In the genomic region with DNA sequence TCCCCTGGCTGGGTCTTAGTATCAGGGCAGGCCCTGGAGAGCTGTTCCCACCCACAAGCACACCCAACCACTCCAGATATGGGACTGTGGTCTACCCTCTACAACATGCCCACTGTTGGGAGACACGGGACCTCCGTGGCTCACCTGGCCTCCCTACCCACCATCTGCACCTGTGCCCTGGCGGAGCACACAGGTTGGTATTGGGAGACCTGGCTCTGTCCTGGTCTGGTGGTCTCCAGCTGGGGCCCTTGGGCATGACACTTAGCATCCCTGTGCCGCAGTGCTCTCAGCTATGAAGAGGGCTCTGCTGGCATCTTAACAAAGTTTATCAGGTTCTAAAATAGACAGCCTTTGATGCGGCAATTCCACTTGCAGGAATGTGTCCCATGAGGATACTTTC, we compare ENCODE assay signal across 12 cellular contexts. TPM values are rescaled to one million over a fixed set of nuclear protein-coding genes. Genes with fewer than 3 reads are reported as not detected.
DNase-seq lines count a peak whose midpoint lies in the region; ATAC-seq and TF ChIP-seq lines count a peak whose summit lies in the region.
"Had no signal": no experiment of that assay in that cellular context is flagged by ENCODE, and none has a peak within 500 bp of the region (broad histone marks: within the 10 kb centered on the region; RNA-seq: fewer than 3 reads in every experiment).

No MANE protein-coding gene starts in this region.

- H3K36me3 Mint-ChIP-seq in nephron progenitor cell (ENCODE audit: low read depth): peaks cover 12% of the 10 kb centered on the region

- no peaks in the 10 kb centered on the region for H3K27me3 Mint-ChIP-seq in nephron progenitor cell (ENCODE audit: low read depth, poor library complexity)
- H3K27me3 Mint-ChIP-seq: B cell; CD4-positive, alpha-beta T cell had no signal

- WGBS in right cardiac atrium: 80% methylated on average over 5 of the region's 5 CpGs
- WGBS in spleen, 5 donors: 90 to 97% (median 93%) methylated on average over 4 to 5 of the region's 5 CpGs

- no peaks in the 10 kb centered on the region for H3K27me3 ChIP-seq in right cardiac atrium (ENCODE audit: control insufficient read depth, insufficient read depth)
- H3K27me3 ChIP-seq in spleen (replicated peaks in 1 of 7): no peaks in the 10 kb centered on the region

- H3K4me3 ChIP-seq in right cardiac atrium (ENCODE audit: low read length) (no peak overlapping the region), spleen (no peak overlapping the region)
- H3K4me3 ChIP-seq: GM23248, HAP-1 had no signal

- DNase-seq in right cardiac atrium: peak in 1 of 3 donors; percentile 25
- DNase-seq in Right ventricle myocardium superior: no peak
- DNase-seq in nephron progenitor cell: no peak
- peak; percentile 59 for DNase-seq in spleen
- DNase-seq in NCI-H187 (lab: John Stamatoyannopoulos, UW): no peak
- no peak for DNase-seq in NCI-H2227 treated with DMSO at 0.1 percent for 48 hours (lab: John Stamatoyannopoulos, UW)
- DNase-seq: C1 segment of cervical spinal cord; CD4-positive, alpha-beta T cell; GM23248 had no signal

- no peak for TF ChIP-seq CTCF in nephron progenitor cell (IDR thresholded peaks at IDR 0.05)
- no peak for TF ChIP-seq CTCF in spleen (IDR thresholded peaks at IDR 0.05 in 8 of 11, conservative IDR thresholded peaks at IDR 0.05 in 3 of 11)

- no peak for TF ChIP-seq POLR2A in spleen (IDR thresholded peaks at IDR 0.05)

- intact Hi-C loops in right cardiac atrium (cut with DNase I) (no loop called here), Right ventricle myocardium superior (cut with DNase I) (no loop called here), spleen (cut with DNase I; ENCODE audit: low total_unique reads) (no loop called here)

- H3K27ac ChIP-seq in right cardiac atrium (ENCODE audit: low read length) (no peak overlapping the region), spleen (no peak overlapping the region)
- H3K27ac ChIP-seq: GM23248 had no signal

- H3K9me3 ChIP-seq in right cardiac atrium (ENCODE audit: control insufficient read depth, low read length): no peaks in the 10 kb centered on the region
- peaks cover 0 to 13% (median 8%) of the 10 kb centered on the region in 8 donors for H3K9me3 ChIP-seq in spleen
- H3K9me3 ChIP-seq: Caco-2, HAP-1 had no signal

- H3K36me3 ChIP-seq in spleen: no peaks in the 10 kb centered on the region

- H3K27ac Mint-ChIP-seq in nephron progenitor cell: peak overlapping the region; percentile 32
- H3K27ac Mint-ChIP-seq: B cell; CD4-positive, alpha-beta T cell had no signal

- no peak overlapping the region for H3K4me3 Mint-ChIP-seq in nephron progenitor cell
- H3K4me3 Mint-ChIP-seq: B cell; CD4-positive, alpha-beta T cell had no signal

- peak; percentile 35 to 50 for ATAC-seq in right cardiac atrium
- no peak for ATAC-seq in Right ventricle myocardium superior (ENCODE audit: poor library complexity)

- peaks cover 34% of the 10 kb centered on the region for H3K4me1 Mint-ChIP-seq in nephron progenitor cell
- H3K4me1 Mint-ChIP-seq: B cell had no signal

- H3K9me3 Mint-ChIP-seq in nephron progenitor cell: peaks cover 14% of the 10 kb centered on the region

- peaks cover 3% of the 10 kb centered on the region for H3K4me1 ChIP-seq in right cardiac atrium (ENCODE audit: control insufficient read depth, insufficient read depth, low read length)
- peaks cover 0 to 4% (median 0%) of the 10 kb centered on the region in 6 donors for H3K4me1 ChIP-seq in spleen
- H3K4me1 ChIP-seq: Caco-2 had no signal

RNA-seq across cellular contexts. Expression of gene C16orf95, which starts 5.8 kb away (rescaled TPM):
- total RNA-seq in right cardiac atrium (1 to 10 TPM; 3.4 to 5.4 (median 4.2) TPM), Right ventricle myocardium superior (2.1 TPM), spleen (1 to 10 TPM in 5 of 7 donors, not detected in 2; 1.0 to 2.6 (median 2.0) TPM)
- polyA plus RNA-seq in right cardiac atrium (4.7 TPM), spleen (1 to 10 TPM; 1.2 to 2.9 (median 2.8) TPM)
